ENCODE assay signal across 13 cellular contexts in the genomic region with DNA sequence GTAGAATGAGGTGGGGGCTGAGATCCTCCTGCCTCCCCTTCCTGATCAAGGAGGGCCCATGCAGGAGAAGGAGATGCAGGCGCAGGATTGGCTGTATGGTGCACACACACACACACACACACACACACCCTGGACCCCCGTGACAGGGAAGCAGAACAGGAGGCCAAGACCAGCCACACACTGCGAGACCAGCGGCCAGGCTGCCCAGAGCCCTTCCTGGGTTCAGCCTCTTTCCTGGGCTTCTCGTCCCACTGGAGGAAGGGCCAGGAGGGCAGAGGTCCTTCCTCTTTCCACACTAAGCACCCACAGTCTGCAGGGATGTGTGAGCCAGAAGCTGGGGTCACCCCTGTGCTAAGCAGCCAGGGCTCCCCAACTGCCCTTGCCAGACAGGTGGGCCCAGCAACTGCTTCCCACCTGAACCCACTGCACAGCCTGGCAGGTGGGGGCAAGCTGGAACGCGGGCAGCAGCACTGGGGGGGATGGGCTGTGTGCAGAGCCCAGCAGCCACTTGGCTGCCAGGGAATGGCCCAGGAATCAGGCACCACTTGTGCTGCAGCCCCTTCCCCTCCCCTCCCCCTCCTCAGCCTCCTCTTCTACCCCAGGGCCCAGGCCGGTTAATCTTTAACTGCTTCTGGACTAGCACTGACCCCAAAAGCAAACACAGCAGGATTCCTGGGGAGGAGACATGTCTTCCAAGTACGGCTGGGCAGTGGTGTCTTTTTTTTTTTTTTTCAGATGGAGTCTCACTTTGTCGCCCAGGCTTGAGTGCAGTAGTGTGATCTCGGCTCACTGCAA. TPM values are rescaled to one million over a fixed set of nuclear protein-coding genes. Genes with fewer than 3 reads are reported as not detected.
DNase-seq lines count a peak whose midpoint lies in the region; ATAC-seq, FAIRE-seq and TF ChIP-seq lines count a peak whose summit lies in the region.
"Had no signal": no experiment of that assay in that cellular context is flagged by ENCODE, and none has a peak within 500 bp of the region (broad histone marks: within the 10 kb centered on the region; RNA-seq: fewer than 3 reads in every experiment).

No MANE protein-coding gene starts in this region.

- DNase-seq in COLO668 (lab: John Stamatoyannopoulos, UW; ENCODE audit: unreplicated experiment) = peak; percentile 44
- no peak for DNase-seq in PC-9
- no peak for DNase-seq in right atrium auricular region (ENCODE audit: low spot score)
- peak; percentile 60 to 85 (median 69) for DNase-seq in pancreas
- no peak for DNase-seq in stimulated activated CD4-positive, alpha-beta T cell treated with anti-CD3 and anti-CD28 coated beads, Interleukin-4, amount 100 ng/mL, for 1 hour
- no peak for DNase-seq in activated effector memory CD4-positive, alpha-beta T cell treated with anti-CD3 and anti-CD28 coated beads, Interleukin-2, amount 50 U/mL, for 16 hours
- no peak for DNase-seq in SHP77 (lab: John Stamatoyannopoulos, UW)
- DNase-seq in activated CD8-positive, alpha-beta T cell treated with anti-CD3 and anti-CD28 coated beads for 36 hours = no peak
- DNase-seq: activated CD4-positive, alpha-beta T cell treated with anti-CD3 and anti-CD28 coated beads for 48 hours; COR-L47; erythroblast; NCI-H1694 had no signal

- POLR2A ChIA-PET in PC-9 (lab: Charles Lee; ENCODE audit: unreplicated experiment) = interaction anchor here (0.7 kb wide), 1 partner anchor 10 kb away, joined by 3 read pairs; no protein-coding TSS in a partner anchor
- POLR2A ChIA-PET in activated CD8-positive, alpha-beta T cell treated with anti-CD3 and anti-CD28 coated beads for 36 hours (lab: Charles Lee) = no interaction called here

- no peak for FAIRE-seq in pancreas (lab: Jason Lieb, UNC)

- ATAC-seq in pancreas = peak; percentile 2 to 51 (median 22)
- ATAC-seq in activated CD8-positive, alpha-beta T cell treated with anti-CD3 and anti-CD28 coated beads for 36 hours = no peak

- H3K4me3 Mint-ChIP-seq in activated CD8-positive, alpha-beta T cell treated with anti-CD3 and anti-CD28 coated beads for 36 hours = no peak overlapping the region

- H3K36me3 ChIP-seq in PC-9 (ENCODE audit: low read depth) (no peaks in the 10 kb centered on the region), right atrium auricular region (no peaks in the 10 kb centered on the region), pancreas (no peaks in the 10 kb centered on the region)
- H3K36me3 ChIP-seq: suprapubic skin had no signal

- TF ChIP-seq CTCF in PC-9 (conservative IDR thresholded peaks at IDR 0.05) = no peak
- TF ChIP-seq CTCF in right atrium auricular region (IDR thresholded peaks at IDR 0.05) = no peak
- no peak for TF ChIP-seq CTCF in pancreas (IDR thresholded peaks at IDR 0.05)
- TF ChIP-seq CTCF in activated CD8-positive, alpha-beta T cell treated with anti-CD3 and anti-CD28 coated beads for 36 hours (IDR thresholded peaks at IDR 0.05) = no peak

- 28 to 38% methylated on average over 11 of the region's 11 CpGs for WGBS in pancreas, 2 donors

- H3K4me3 ChIP-seq in PC-9 (no peak overlapping the region), right atrium auricular region (no peak overlapping the region), pancreas (peak overlapping the region in 1 of 4 donors; percentile 86)

- peak overlapping the region; percentile 28; the same call in 1 of the 2 replicates for H3K4me2 ChIP-seq in PC-9

- H3K9me3 ChIP-seq in PC-9 (ENCODE audit: insufficient read depth, low read depth) (no peaks in the 10 kb centered on the region), right atrium auricular region (no peaks in the 10 kb centered on the region), pancreas (no peaks in the 10 kb centered on the region)
- H3K9me3 ChIP-seq: suprapubic skin had no signal

- CTCF ChIA-PET in PC-9 (lab: Charles Lee) = no interaction called here
- CTCF ChIA-PET in activated CD8-positive, alpha-beta T cell treated with anti-CD3 and anti-CD28 coated beads for 36 hours (lab: Charles Lee) = no interaction called here

- no peak overlapping the region for H3K27ac Mint-ChIP-seq in activated CD8-positive, alpha-beta T cell treated with anti-CD3 and anti-CD28 coated beads for 36 hours

- H3K27me3 Mint-ChIP-seq in activated CD8-positive, alpha-beta T cell treated with anti-CD3 and anti-CD28 coated beads for 36 hours = peaks cover 42% of the 10 kb centered on the region

- H3K27ac ChIP-seq in PC-9 = no peak overlapping the region
- H3K27ac ChIP-seq in right atrium auricular region = peak overlapping the region; percentile 39 to 57
- H3K27ac ChIP-seq in pancreas = peak overlapping the region; percentile 96 to 98 (median 97)

- intact Hi-C loops in PC-9 (cut with micrococcal nuclease; ENCODE audit: unreplicated experiment) = no loop called here
- intact Hi-C loops in pancreas (cut with DNase I) = no loop called here
- intact Hi-C loops in activated CD8-positive, alpha-beta T cell treated with anti-CD3 and anti-CD28 coated beads for 36 hours (cut with micrococcal nuclease) = no loop called here

- H3K4me1 ChIP-seq in PC-9 (replicated peaks; ENCODE audit: insufficient read depth) = peaks cover 34% of the 10 kb centered on the region
- H3K4me1 ChIP-seq in right atrium auricular region = peaks cover 0 to 61% of the 10 kb centered on the region in 2 donors
- H3K4me1 ChIP-seq in pancreas = peaks cover 26 to 50% (median 34%) of the 10 kb centered on the region in 3 donors

- H3K4me1 Mint-ChIP-seq in activated CD8-positive, alpha-beta T cell treated with anti-CD3 and anti-CD28 coated beads for 36 hours (ENCODE audit: low read depth) = peaks cover 13% of the 10 kb centered on the region

- H4K20me1 ChIP-seq in PC-9 (ENCODE audit: insufficient read depth) = no peaks in the 10 kb centered on the region

- H3K27me3 ChIP-seq in PC-9 (ENCODE audit: insufficient read depth, low read depth) (no peaks in the 10 kb centered on the region), right atrium auricular region (no peaks in the 10 kb centered on the region), pancreas (no peaks in the 10 kb centered on the region)
- H3K27me3 ChIP-seq: suprapubic skin had no signal

- H3K36me3 Mint-ChIP-seq in activated CD8-positive, alpha-beta T cell treated with anti-CD3 and anti-CD28 coated beads for 36 hours (ENCODE audit: low read depth) = no peaks in the 10 kb centered on the region

- no peaks in the 10 kb centered on the region for H3K9me2 ChIP-seq in PC-9 (ENCODE audit: insufficient read depth)

- no TSS peak for BruUV-seq in PC-9 (replicated peaks; lab: Mats Ljungman, UMichigan)

- no peak overlapping the region for H2AFZ ChIP-seq in PC-9

- H3K79me2 ChIP-seq in PC-9 (ENCODE audit: low read depth) = peaks cover 48% of the 10 kb centered on the region

- H3K9me3 Mint-ChIP-seq in activated CD8-positive, alpha-beta T cell treated with anti-CD3 and anti-CD28 coated beads for 36 hours = no peaks in the 10 kb centered on the region

- peaks cover under 1% of the 10 kb centered on the region; the same call in 1 of the 2 replicates for H3F3A ChIP-seq in PC-9 (ENCODE audit: insufficient read depth, low read depth)

RNA-seq across cellular contexts. Expression of gene SLC38A10, which starts 44.6 kb away (rescaled TPM):
- 127 and 130 TPM in 2 replicates for total RNA-seq in PC-9 (2021)
- 10 to 100 TPM; 46.2 to 63.4 TPM for total RNA-seq in right atrium auricular region
- 100 to 1,000 TPM in 1 of 6 donors, 10 to 100 TPM in 5; 72.8 to 119 (median 95.7) TPM for total RNA-seq in pancreas
- polyA plus RNA-seq in pancreas = 100 to 1,000 TPM; 138 to 190 TPM
- 10 to 100 TPM; 42.7 to 45.4 TPM for total RNA-seq in activated CD8-positive, alpha-beta T cell treated with anti-CD3 and anti-CD28 coated beads for 36 hours

RNA-seq across cellular contexts. Expression of gene BAHCC1, which starts 55.6 kb away (rescaled TPM):
- total RNA-seq in PC-9 (2021) = 33.7 and 35.4 TPM in 2 replicates
- total RNA-seq in right atrium auricular region = 10 to 100 TPM in 1 of 2 donors, 1 to 10 TPM in 1; 5.8 to 12.7 TPM
- total RNA-seq in pancreas = 10 to 100 TPM in 2 of 6 donors, 1 to 10 TPM in 4; 8.0 to 11.5 (median 9.6) TPM
- polyA plus RNA-seq in pancreas = 10 to 100 TPM; 11.4 to 24.1 TPM
- under 1 TPM; 0.40 to 0.65 TPM for total RNA-seq in activated CD8-positive, alpha-beta T cell treated with anti-CD3 and anti-CD28 coated beads for 36 hours

Comparison
In these comparisons a context has a peak if more than half of its experiments do, and no peak if none do; other contexts are left out.
1. DNase-seq: peak in COLO668 (single experiment) and pancreas (6 of 6); none in PC-9 (0 of 2), right atrium auricular region (single experiment), stimulated activated CD4-positive, alpha-beta T cell treated with anti-CD3 and anti-CD28 coated beads, Interleukin-4, amount 100 ng/mL, for 1 hour (single experiment), activated effector memory CD4-positive, alpha-beta T cell treated with anti-CD3 and anti-CD28 coated beads, Interleukin-2, amount 50 U/mL, for 16 hours (single experiment), SHP77 (0 of 2) and activated CD8-positive, alpha-beta T cell treated with anti-CD3 and anti-CD28 coated beads for 36 hours (single experiment).
2. RNA of gene BAHCC1, which starts 55.6 kb away (total RNA-seq): 33.7 to 35.4 TPM in PC-9, 5.8 to 12.7 TPM in right atrium auricular region and 8.0 to 11.5 TPM in pancreas; 0.40 to 0.65 TPM in activated CD8-positive, alpha-beta T cell treated with anti-CD3 and anti-CD28 coated beads for 36 hours; every median in the first group is over 4 times any median in the second.